Comparison of ENCODE assay signal across 1 cellular context in the genomic region with DNA sequence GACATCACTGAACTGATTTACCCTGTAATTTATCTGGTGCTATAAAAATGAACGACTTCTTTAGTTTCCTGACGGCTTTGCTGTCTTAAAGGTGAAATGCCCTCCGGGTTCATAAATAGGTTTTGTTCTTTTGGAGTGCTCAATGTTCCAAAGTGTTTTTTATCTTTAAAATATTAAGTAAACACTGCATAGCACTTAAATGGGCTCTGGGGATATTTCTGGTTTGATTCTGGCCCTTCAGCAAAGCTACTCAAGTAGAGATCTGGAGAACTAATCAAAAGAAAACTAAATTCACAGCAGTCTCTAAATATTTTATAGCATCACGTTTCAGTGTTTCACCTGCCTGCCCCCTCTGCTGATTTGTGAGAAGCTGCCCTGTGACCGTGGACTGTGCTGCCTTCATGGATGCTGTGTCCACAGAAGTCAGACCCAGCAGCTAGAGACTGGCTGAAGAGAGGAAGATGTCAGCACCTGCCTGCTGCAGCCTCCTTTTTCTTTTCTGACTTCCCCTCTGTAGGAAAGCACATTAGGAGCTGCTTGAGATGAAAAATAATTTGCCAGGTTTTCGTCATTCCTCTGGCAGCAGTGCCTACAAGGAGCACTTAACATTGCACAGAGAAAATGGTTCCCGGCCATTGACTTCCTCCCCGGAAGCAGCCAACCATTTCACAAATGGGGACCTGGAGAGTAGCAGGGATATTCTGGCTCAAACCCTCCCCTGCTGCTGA.
TF ChIP-seq lines count a peak whose summit lies in the region.

No MANE protein-coding gene starts in this region.

TF ChIP-seq in WTC11, 78 proteins besides CTCF, POLR2A, EP300 and RAD21 (continued from another document):
- TF ChIP-seq, protein P1, sequence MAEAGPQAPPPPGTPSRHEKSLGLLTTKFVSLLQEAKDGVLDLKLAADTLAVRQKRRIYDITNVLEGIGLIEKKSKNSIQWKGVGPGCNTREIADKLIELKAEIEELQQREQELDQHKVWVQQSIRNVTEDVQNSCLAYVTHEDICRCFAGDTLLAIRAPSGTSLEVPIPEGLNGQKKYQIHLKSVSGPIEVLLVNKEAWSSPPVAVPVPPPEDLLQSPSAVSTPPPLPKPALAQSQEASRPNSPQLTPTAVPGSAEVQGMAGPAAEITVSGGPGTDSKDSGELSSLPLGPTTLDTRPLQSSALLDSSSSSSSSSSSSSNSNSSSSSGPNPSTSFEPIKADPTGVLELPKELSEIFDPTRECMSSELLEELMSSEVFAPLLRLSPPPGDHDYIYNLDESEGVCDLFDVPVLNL (CRISPR knock-in tag; IDR thresholded peaks at IDR 0.05; ENCODE audit: borderline replicate concordance, low read depth): no peak
- TF ChIP-seq, protein P2, sequence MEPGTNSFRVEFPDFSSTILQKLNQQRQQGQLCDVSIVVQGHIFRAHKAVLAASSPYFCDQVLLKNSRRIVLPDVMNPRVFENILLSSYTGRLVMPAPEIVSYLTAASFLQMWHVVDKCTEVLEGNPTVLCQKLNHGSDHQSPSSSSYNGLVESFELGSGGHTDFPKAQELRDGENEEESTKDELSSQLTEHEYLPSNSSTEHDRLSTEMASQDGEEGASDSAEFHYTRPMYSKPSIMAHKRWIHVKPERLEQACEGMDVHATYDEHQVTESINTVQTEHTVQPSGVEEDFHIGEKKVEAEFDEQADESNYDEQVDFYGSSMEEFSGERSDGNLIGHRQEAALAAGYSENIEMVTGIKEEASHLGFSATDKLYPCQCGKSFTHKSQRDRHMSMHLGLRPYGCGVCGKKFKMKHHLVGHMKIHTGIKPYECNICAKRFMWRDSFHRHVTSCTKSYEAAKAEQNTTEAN (CRISPR knock-in tag; IDR thresholded peaks at IDR 0.05): no peak
- no peak for TF ChIP-seq NFATC4 (CRISPR knock-in tag; IDR thresholded peaks at IDR 0.05)
- TF ChIP-seq NFE2L1 (CRISPR knock-in tag; IDR thresholded peaks at IDR 0.05): no peak
- TF ChIP-seq GTF2I (CRISPR knock-in tag; conservative IDR thresholded peaks at IDR 0.05): no peak
- TF ChIP-seq ZNF423 (CRISPR knock-in tag; IDR thresholded peaks at IDR 0.05): no peak
- TF ChIP-seq RELA (CRISPR knock-in tag; IDR thresholded peaks at IDR 0.05; ENCODE audit: borderline replicate concordance): no peak
- TF ChIP-seq CREB1 (CRISPR knock-in tag; IDR thresholded peaks at IDR 0.05): no peak
- TF ChIP-seq MXD4 (CRISPR knock-in tag; IDR thresholded peaks at IDR 0.05; ENCODE audit: borderline replicate concordance): no peak
